ENCODE assay signal across 35 cellular contexts in the genomic region with DNA sequence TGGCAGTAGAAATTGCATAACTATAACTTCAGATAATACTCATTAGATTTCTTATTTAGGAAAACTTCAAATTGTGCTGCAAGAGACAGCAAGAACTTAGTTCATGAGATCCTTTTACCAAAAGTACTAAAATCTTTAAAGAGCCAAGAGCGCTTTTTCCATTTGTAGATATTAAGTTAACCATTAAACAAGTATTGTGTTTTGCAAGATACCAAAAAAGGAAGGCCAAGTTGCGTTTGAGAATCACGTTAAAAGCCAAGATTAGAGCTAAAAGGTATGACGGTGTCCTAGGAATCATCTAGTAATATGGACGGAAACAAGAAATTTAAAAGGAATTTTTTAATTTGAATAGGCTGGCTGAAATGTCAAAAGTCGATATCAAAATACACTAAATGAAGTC.
"Had no signal": no experiment of that assay in that cellular context is flagged by ENCODE, and none has a peak within 500 bp of the region (broad histone marks: within the 10 kb centered on the region; RNA-seq: fewer than 3 reads in every experiment).

No MANE protein-coding gene starts in this region.

- H3K27ac Mint-ChIP-seq: activated B cell treated with CpG ODN at 0.5 μM for 24 hours; activated CD4-positive, alpha-beta memory T cell treated with anti-CD3 and anti-CD28 coated beads, Interleukin-2, amount 10 ng/mL, durations not matched to agents 7 days and 5 days; activated CD4-positive, alpha-beta T cell treated with anti-CD3 and anti-CD28 coated beads for 36 hours; activated CD4-positive, alpha-beta T cell treated with anti-CD3 and anti-CD28 coated beads, Interleukin-2, amount 10 ng/mL, durations not matched to agents 7 days and 5 days; activated CD8-positive, alpha-beta memory T cell treated with anti-CD3 and anti-CD28 coated beads, Interleukin-2, amount 10 ng/mL, durations not matched to agents 7 days and 5 days; activated CD8-positive, alpha-beta T cell treated with anti-CD3 and anti-CD28 coated beads, Interleukin-2, amount 10 ng/mL, durations not matched to agents 7 days and 5 days; activated naive CD4-positive, alpha-beta T cell treated with anti-CD3 and anti-CD28 coated beads, Interleukin-2, amount 10 ng/mL, durations not matched to agents 7 days and 5 days; activated naive CD4-positive, alpha-beta T cell treated with anti-CD3 and anti-CD28 coated beads, Interleukin-2, amount 50 U/mL, for 24 hours; activated naive CD8-positive, alpha-beta T cell; activated naive CD8-positive, alpha-beta T cell treated with anti-CD3 and anti-CD28 coated beads, Interleukin-2, amount 10 ng/mL, durations not matched to agents 7 days and 5 days; activated naive CD8-positive, alpha-beta T cell treated with anti-CD3 and anti-CD28 coated beads, Interleukin-2, amount 50 U/mL, for 24 hours; activated T-cell treated with anti-CD3 and anti-CD28 coated beads, Interleukin-2, amount 50 U/mL, for 24 hours; activated T-helper 2 cell treated with anti-CD3 and anti-CD28 coated beads, Interferon-gamma antibody, Interleukin-2, Interleukin-4, amounts not matched to agents 10 μg/mL and 5 μg/mL and 100 μg/mL, durations not matched to agents 14 hours and 24 hours and 36 hours; brain; T-helper 1 cell treated with Interleukin-12 subunit alpha and Interleukin-12 subunit beta and Interleukin-4 antibody, amounts not matched to agents 30 μg/mL and 1 μg/mL, for 36 hours; T-helper 2 cell treated with Interferon-gamma antibody and Interleukin-4, amounts not matched to agents 5 μg/mL and 100 μg/mL, for 36 hours had no signal

- H3K27me3 ChIP-seq: ascending aorta, cardiac muscle cell had no signal

- H3K4me1 Mint-ChIP-seq: activated B cell treated with CpG ODN at 0.5 μM for 24 hours; activated CD4-positive, alpha-beta memory T cell treated with anti-CD3 and anti-CD28 coated beads, Interleukin-2, amount 10 ng/mL, durations not matched to agents 7 days and 5 days; activated CD4-positive, alpha-beta T cell treated with anti-CD3 and anti-CD28 coated beads for 36 hours; activated CD4-positive, alpha-beta T cell treated with anti-CD3 and anti-CD28 coated beads, Interleukin-2, amount 10 ng/mL, durations not matched to agents 7 days and 5 days; activated CD8-positive, alpha-beta memory T cell treated with anti-CD3 and anti-CD28 coated beads, Interleukin-2, amount 10 ng/mL, durations not matched to agents 7 days and 5 days; activated naive CD4-positive, alpha-beta T cell treated with anti-CD3 and anti-CD28 coated beads, Interleukin-2, amount 10 ng/mL, durations not matched to agents 7 days and 5 days; activated naive CD4-positive, alpha-beta T cell treated with anti-CD3 and anti-CD28 coated beads, Interleukin-2, amount 50 U/mL, for 24 hours; activated naive CD8-positive, alpha-beta T cell treated with anti-CD3 and anti-CD28 coated beads, Interleukin-2, amount 10 ng/mL, durations not matched to agents 7 days and 5 days; activated naive CD8-positive, alpha-beta T cell treated with anti-CD3 and anti-CD28 coated beads, Interleukin-2, amount 50 U/mL, for 24 hours had no signal

- H3K27ac ChIP-seq: cardiac muscle cell, VCaP had no signal

- H3K27me3 Mint-ChIP-seq: activated B cell treated with CpG ODN at 0.5 μM for 24 hours; activated CD4-positive, alpha-beta memory T cell treated with anti-CD3 and anti-CD28 coated beads, Interleukin-2, amount 10 ng/mL, durations not matched to agents 7 days and 5 days; activated CD4-positive, alpha-beta T cell treated with anti-CD3 and anti-CD28 coated beads for 36 hours; activated CD4-positive, alpha-beta T cell treated with anti-CD3 and anti-CD28 coated beads, Interleukin-2, amount 10 ng/mL, durations not matched to agents 7 days and 5 days; activated CD8-positive, alpha-beta memory T cell treated with anti-CD3 and anti-CD28 coated beads, Interleukin-2, amount 10 ng/mL, durations not matched to agents 7 days and 5 days; activated naive CD4-positive, alpha-beta T cell treated with anti-CD3 and anti-CD28 coated beads, Interleukin-2, amount 10 ng/mL, durations not matched to agents 7 days and 5 days; activated naive CD4-positive, alpha-beta T cell treated with anti-CD3 and anti-CD28 coated beads, Interleukin-2, amount 50 U/mL, for 24 hours; activated naive CD8-positive, alpha-beta T cell treated with anti-CD3 and anti-CD28 coated beads, Interleukin-2, amount 10 ng/mL, durations not matched to agents 7 days and 5 days; activated naive CD8-positive, alpha-beta T cell treated with anti-CD3 and anti-CD28 coated beads, Interleukin-2, amount 50 U/mL, for 24 hours; activated T-cell treated with anti-CD3 and anti-CD28 coated beads, Interleukin-2, amount 50 U/mL, for 24 hours; brain had no signal

- H3K4me1 ChIP-seq: ascending aorta had no signal

- H3K36me3 Mint-ChIP-seq: activated CD8-positive, alpha-beta memory T cell treated with anti-CD3 and anti-CD28 coated beads, Interleukin-2, amount 10 ng/mL, durations not matched to agents 7 days and 5 days; activated naive CD4-positive, alpha-beta T cell treated with anti-CD3 and anti-CD28 coated beads, Interleukin-2, amount 10 ng/mL, durations not matched to agents 7 days and 5 days; activated naive CD4-positive, alpha-beta T cell treated with anti-CD3 and anti-CD28 coated beads, Interleukin-2, amount 50 U/mL, for 24 hours; activated naive CD8-positive, alpha-beta T cell; activated naive CD8-positive, alpha-beta T cell treated with anti-CD3 and anti-CD28 coated beads, Interleukin-2, amount 10 ng/mL, durations not matched to agents 7 days and 5 days; brain had no signal

- ATAC-seq: activated CD4-positive, alpha-beta T cell treated with anti-CD3 and anti-CD28 coated beads for 36 hours; activated CD8-positive, alpha-beta memory T cell treated with anti-CD3 and anti-CD28 coated beads, Interleukin-2, amount 10 ng/mL, durations not matched to agents 7 days and 5 days; activated CD8-positive, alpha-beta T cell treated with anti-CD3 and anti-CD28 coated beads, Interleukin-2, amount 10 ng/mL, durations not matched to agents 7 days and 5 days; activated naive CD8-positive, alpha-beta T cell treated with anti-CD3 and anti-CD28 coated beads, Interleukin-2, amount 50 U/mL, for 24 hours had no signal

- H3K36me3 ChIP-seq: ascending aorta, cardiac muscle cell had no signal

- DNase-seq: activated B cell treated with CpG ODN at 0.5 μM for 24 hours; activated CD4-positive, alpha-beta memory T cell treated with anti-CD3 and anti-CD28 coated beads, Interleukin-2, amount 10 ng/mL, durations not matched to agents 7 days and 5 days; activated CD4-positive, alpha-beta T cell treated with anti-CD3 and anti-CD28 coated beads for 1 hour; activated CD4-positive, alpha-beta T cell treated with anti-CD3 and anti-CD28 coated beads for 36 hours; activated CD4-positive, alpha-beta T cell treated with anti-CD3 and anti-CD28 coated beads for 48 hours; activated CD4-positive, alpha-beta T cell treated with anti-CD3 and anti-CD28 coated beads, Interleukin-2, amount 10 ng/mL, durations not matched to agents 7 days and 5 days; activated CD4-positive, alpha-beta T cell treated with anti-CD3 and anti-CD28 coated beads, Interleukin-2, amount 50 U/mL, for 48 hours; activated CD8-positive, alpha-beta memory T cell treated with anti-CD3 and anti-CD28 coated beads for 24 hours; activated CD8-positive, alpha-beta memory T cell treated with anti-CD3 and anti-CD28 coated beads, Interleukin-2, amount 10 ng/mL, durations not matched to agents 7 days and 5 days; activated CD8-positive, alpha-beta memory T cell treated with anti-CD3 and anti-CD28 coated beads, Interleukin-2, amount 50 U/mL, for 48 hours; activated CD8-positive, alpha-beta T cell treated with anti-CD3 and anti-CD28 coated beads, Interleukin-2, amount 10 ng/mL, durations not matched to agents 7 days and 5 days; activated effector memory CD4-positive, alpha-beta T cell treated with Interleukin-2 at 50 U/mL for 16 hours; activated gamma-delta T cell; activated naive CD4-positive, alpha-beta T cell treated with anti-CD3 and anti-CD28 coated beads, Interleukin-2, amount 10 ng/mL, durations not matched to agents 7 days and 5 days; activated naive CD4-positive, alpha-beta T cell treated with Interleukin-2 at 50 U/mL for 16 hours; activated naive CD8-positive, alpha-beta T cell treated with anti-CD3 and anti-CD28 coated beads, Interleukin-2, amount 10 ng/mL, durations not matched to agents 7 days and 5 days; activated naive CD8-positive, alpha-beta T cell treated with anti-CD3 and anti-CD28 coated beads, Interleukin-2, amount 50 U/mL, for 24 hours; activated T-cell treated with anti-CD3 and anti-CD28 coated beads, Interleukin-2, amount 50 U/mL, for 24 hours; activated T-cell treated with anti-CD3 and anti-CD28 coated beads, Interleukin-2, amount 50 U/mL, for 48 hours; amygdala; anterior cingulate cortex; central memory CD4-positive, alpha-beta T cell; T-helper 1 cell; T-helper 2 cell; T-helper 9 cell had no signal

- H3K9me3 ChIP-seq: ascending aorta had no signal

- FAIRE-seq: bronchial epithelial cell had no signal

- H3K4me3 Mint-ChIP-seq: activated B cell treated with CpG ODN at 0.5 μM for 24 hours; activated CD4-positive, alpha-beta memory T cell treated with anti-CD3 and anti-CD28 coated beads, Interleukin-2, amount 10 ng/mL, durations not matched to agents 7 days and 5 days; activated CD4-positive, alpha-beta T cell treated with anti-CD3 and anti-CD28 coated beads for 36 hours; activated CD4-positive, alpha-beta T cell treated with anti-CD3 and anti-CD28 coated beads, Interleukin-2, amount 10 ng/mL, durations not matched to agents 7 days and 5 days; activated CD8-positive, alpha-beta memory T cell treated with anti-CD3 and anti-CD28 coated beads, Interleukin-2, amount 10 ng/mL, durations not matched to agents 7 days and 5 days; activated CD8-positive, alpha-beta T cell treated with anti-CD3 and anti-CD28 coated beads, Interleukin-2, amount 10 ng/mL, durations not matched to agents 7 days and 5 days; activated naive CD4-positive, alpha-beta T cell treated with anti-CD3 and anti-CD28 coated beads, Interleukin-2, amount 10 ng/mL, durations not matched to agents 7 days and 5 days; activated naive CD4-positive, alpha-beta T cell treated with anti-CD3 and anti-CD28 coated beads, Interleukin-2, amount 50 U/mL, for 24 hours; activated naive CD8-positive, alpha-beta T cell; activated naive CD8-positive, alpha-beta T cell treated with anti-CD3 and anti-CD28 coated beads, Interleukin-2, amount 10 ng/mL, durations not matched to agents 7 days and 5 days; activated naive CD8-positive, alpha-beta T cell treated with anti-CD3 and anti-CD28 coated beads, Interleukin-2, amount 50 U/mL, for 24 hours; activated T-cell treated with anti-CD3 and anti-CD28 coated beads, Interleukin-2, amount 50 U/mL, for 24 hours; brain; T-helper 1 cell treated with Interleukin-12 subunit alpha and Interleukin-12 subunit beta and Interleukin-4 antibody, amounts not matched to agents 30 μg/mL and 1 μg/mL, for 36 hours; T-helper 2 cell treated with Interferon-gamma antibody and Interleukin-4, amounts not matched to agents 5 μg/mL and 100 μg/mL, for 36 hours had no signal

- H3K4me3 ChIP-seq: ascending aorta, cardiac muscle cell had no signal

- H3K9me3 Mint-ChIP-seq: activated B cell treated with CpG ODN at 0.5 μM for 24 hours; activated CD4-positive, alpha-beta memory T cell treated with anti-CD3 and anti-CD28 coated beads, Interleukin-2, amount 10 ng/mL, durations not matched to agents 7 days and 5 days; activated CD4-positive, alpha-beta T cell treated with anti-CD3 and anti-CD28 coated beads, Interleukin-2, amount 10 ng/mL, durations not matched to agents 7 days and 5 days; activated naive CD8-positive, alpha-beta T cell treated with anti-CD3 and anti-CD28 coated beads, Interleukin-2, amount 10 ng/mL, durations not matched to agents 7 days and 5 days; activated naive CD8-positive, alpha-beta T cell treated with anti-CD3 and anti-CD28 coated beads, Interleukin-2, amount 50 U/mL, for 24 hours; activated T-helper 2 cell treated with anti-CD3 and anti-CD28 coated beads, Interferon-gamma antibody, Interleukin-2, Interleukin-4, amounts not matched to agents 10 μg/mL and 5 μg/mL and 100 μg/mL, durations not matched to agents 14 hours and 24 hours and 36 hours; brain; T-helper 2 cell treated with Interferon-gamma antibody and Interleukin-4, amounts not matched to agents 5 μg/mL and 100 μg/mL, for 36 hours had no signal
